Comparison of ENCODE assay signal across 8 cellular contexts in genomic region chr4:44448548-44449443, GRCh38. TPM values are rescaled to one million over a fixed set of nuclear protein-coding genes. Genes with fewer than 3 reads are reported as not detected.
DNase-seq lines count a peak whose midpoint lies in the region; ATAC-seq and TF ChIP-seq lines count a peak whose summit lies in the region.

KCTD8 (minus strand) TSS chr4:44448809.

- no peaks in the 10 kb centered on the region for H3K36me3 Mint-ChIP-seq in Caco-2 (ENCODE audit: insufficient read depth, unreplicated experiment)
- H3K36me3 Mint-ChIP-seq in nephron progenitor cell (ENCODE audit: low read depth) = no peaks in the 10 kb centered on the region

- CTCF ChIA-PET in Caco-2 (lab: Charles Lee) = no interaction called here

- no peak within 1 kb of the TSS for H2AFZ ChIP-seq in OCI-LY1 (ENCODE audit: low read length)

- no peak within 1 kb of the TSS for H3K4me3 Mint-ChIP-seq in Caco-2 (ENCODE audit: unreplicated experiment)
- H3K4me3 Mint-ChIP-seq in nephron progenitor cell = peak within 1 kb of the TSS; percentile 83

- H3K27me3 ChIP-seq in Caco-2 (replicated peaks; ENCODE audit: control insufficient read depth, insufficient read depth, low read length) = no peaks in the 10 kb centered on the region
- H3K27me3 ChIP-seq in HL-60 (ENCODE audit: insufficient read depth, poor library complexity, severe bottlenecking) = peaks cover 49% of the 10 kb centered on the region
- no peaks in the 10 kb centered on the region for H3K27me3 ChIP-seq in OCI-LY1 (ENCODE audit: insufficient read depth, low read length)

- H3K4me2 ChIP-seq in OCI-LY1 (ENCODE audit: low read length) = peak within 1 kb of the TSS; percentile 34; the same call in 1 of the 2 replicates

- H3K4me1 Mint-ChIP-seq in Caco-2 (ENCODE audit: low read depth, unreplicated experiment) (no peaks in the 10 kb centered on the region), nephron progenitor cell (peaks cover 23% of the 10 kb centered on the region)

- H3F3A ChIP-seq in OCI-LY1 (ENCODE audit: insufficient read depth, low read length) = no peaks in the 10 kb centered on the region

- H3K27me3 Mint-ChIP-seq in Caco-2 (ENCODE audit: insufficient read depth, unreplicated experiment) = no peaks in the 10 kb centered on the region
- peaks cover 73% of the 10 kb centered on the region for H3K27me3 Mint-ChIP-seq in nephron progenitor cell (ENCODE audit: low read depth, poor library complexity)

- H3K9me3 ChIP-seq in Caco-2 (no peaks in the 10 kb centered on the region), OCI-LY1 (ENCODE audit: low read length) (no peaks in the 10 kb centered on the region)

- H3K27ac ChIP-seq in HL-60 (replicated peaks) (no peak within 1 kb of the TSS), OCI-LY1 (ENCODE audit: low read depth, low read length, poor library complexity, severe bottlenecking) (no peak within 1 kb of the TSS)

- H3K27ac Mint-ChIP-seq in Caco-2 (ENCODE audit: unreplicated experiment) (no peak within 1 kb of the TSS), nephron progenitor cell (no peak within 1 kb of the TSS)

- no peaks in the 10 kb centered on the region for H4K20me1 ChIP-seq in OCI-LY1 (ENCODE audit: insufficient read depth, low read length)

- peak; percentile 97 for ATAC-seq in GM21360 (IDR thresholded peaks at IDR 0.05; ENCODE audit: unreplicated experiment)

- no peak within 1 kb of the TSS for H3K9ac ChIP-seq in OCI-LY1 (ENCODE audit: low read length)

- BruUV-seq in Caco-2 (replicated peaks; lab: Mats Ljungman, UMichigan) = no TSS peak

- H3K79me2 ChIP-seq in OCI-LY1 (ENCODE audit: insufficient read depth, low read length) = no peaks in the 10 kb centered on the region

- H3K4me3 ChIP-seq in Caco-2 (ENCODE audit: low read depth, low read length) (no peak within 1 kb of the TSS), HL-60 (replicated peaks; ENCODE audit: insufficient read depth, low read length) (peak within 1 kb of the TSS; percentile 30), OCI-LY1 (ENCODE audit: low read depth, low read length, poor library complexity, severe bottlenecking) (no peak within 1 kb of the TSS)

- intact Hi-C loops in Caco-2 (cut with micrococcal nuclease; ENCODE audit: unreplicated experiment) = no loop called here

- H3K36me3 ChIP-seq in Caco-2 (ENCODE audit: control insufficient read depth, insufficient read depth, low read length) (no peaks in the 10 kb centered on the region), OCI-LY1 (ENCODE audit: insufficient read depth, low read length) (no peaks in the 10 kb centered on the region)

- DNase-seq in Caco-2 = peak; percentile 21 to 40
- DNase-seq in HL-60 (ENCODE audit: low read depth in 1 of 2, low spot score in 1 of 2) = peak; percentile 26 to 81
- peak; percentile 41 for DNase-seq in activated naive CD4-positive, alpha-beta T cell treated with Interleukin-2 at 50 U/mL for 16 hours
- peak; percentile 55 for DNase-seq in foreskin melanocyte
- peak; percentile 90 for DNase-seq in nephron progenitor cell
- DNase-seq in superior temporal gyrus (ENCODE audit: extremely low spot score) = peak; percentile 95

- peak in 1 of 2 experiments; percentile 29 for TF ChIP-seq CTCF in Caco-2 (IDR thresholded peaks at IDR 0.05; ENCODE audit: insufficient read depth in 1 of 2, low read depth in 1 of 2, low read length in 1 of 2, severe bottlenecking in 1 of 2, unreplicated experiment in 1 of 2)
- peak; percentile 51 for TF ChIP-seq CTCF in HL-60 (IDR thresholded peaks at IDR 0.05; ENCODE audit: insufficient read depth, low read length)
- peak; percentile 73 for TF ChIP-seq CTCF in OCI-LY1 (IDR thresholded peaks at IDR 0.05; ENCODE audit: low read length)
- peak; percentile 77 for TF ChIP-seq CTCF in nephron progenitor cell (IDR thresholded peaks at IDR 0.05)

- H3K4me1 ChIP-seq in Caco-2 (no peaks in the 10 kb centered on the region), OCI-LY1 (ENCODE audit: insufficient read depth, low read length, severe bottlenecking) (peaks cover 4% of the 10 kb centered on the region)

- no peaks in the 10 kb centered on the region for H3K9me2 ChIP-seq in OCI-LY1 (ENCODE audit: low read depth, low read length)

- POLR2A ChIA-PET in Caco-2 (lab: Charles Lee) = no interaction called here

- H3K9me3 Mint-ChIP-seq in Caco-2 (ENCODE audit: unreplicated experiment) (no peaks in the 10 kb centered on the region), nephron progenitor cell (no peaks in the 10 kb centered on the region)

RNA-seq across cellular contexts. Expression of gene KCTD8, which starts in this region (rescaled TPM):
- not detected in 2 replicates for total RNA-seq in Caco-2 (2022)

Comparison
In these comparisons a context has a peak if more than half of its experiments do, and no peak if none do; other contexts are left out.
1. Peak in DNase-seq in Caco-2; RNA of the gene not detected or under 1 TPM.
2. DNase-seq: peak in every context shown above with its lines; median percentile 95 in superior temporal gyrus; 90 in nephron progenitor cell; 55 in foreskin melanocyte; 54 in HL-60; 41 in activated naive CD4-positive, alpha-beta T cell treated with Interleukin-2 at 50 U/mL for 16 hours; 30 in Caco-2.